Comparison of ENCODE assay signal across 9 cellular contexts in genomic region chr3:124772081-124772831, GRCh38. TPM values are rescaled to one million over a fixed set of nuclear protein-coding genes. Genes with fewer than 3 reads are reported as not detected.
DNase-seq lines count a peak whose midpoint lies in the region; ATAC-seq and TF ChIP-seq lines count a peak whose summit lies in the region.
"Had no signal": no experiment of that assay in that cellular context is flagged by ENCODE, and none has a peak within 500 bp of the region (broad histone marks: within the 10 kb centered on the region; RNA-seq: fewer than 3 reads in every experiment).

No MANE protein-coding gene starts in this region.

- peaks cover 31 to 50% of the 10 kb centered on the region in 2 donors for H3K4me1 ChIP-seq in ascending aorta

- H3K36me3 ChIP-seq in ascending aorta, result peaks cover 27 to 49% of the 10 kb centered on the region in 2 donors

- no peaks in the 10 kb centered on the region for H3K27me3 ChIP-seq in ascending aorta

- no peak for ATAC-seq in HG03521 (IDR thresholded peaks at IDR 0.05; ENCODE audit: unreplicated experiment)
- ATAC-seq in HG03045 (IDR thresholded peaks at IDR 0.05; ENCODE audit: unreplicated experiment), result no peak

- H3K27ac ChIP-seq in ascending aorta, result peak overlapping the region; percentile 51 to 62

- peak; percentile 46 for DNase-seq in NCI-H1092 (lab: John Stamatoyannopoulos, UW)
- DNase-seq in ascending aorta (ENCODE audit: low spot score in 2 of 2), result no peak
- DNase-seq in inferior parietal cortex (ENCODE audit: extremely low spot score), result peak; percentile 78
- DNase-seq in stromal cell of bone marrow (ENCODE audit: low read depth), result peak; percentile 45
- no peak for DNase-seq in activated CD8-positive, alpha-beta memory T cell treated with anti-CD3 and anti-CD28 coated beads, Interleukin-2, amount 50 U/mL, for 4 hours
- DNase-seq in posterior vena cava (ENCODE audit: low spot score), result no peak
- DNase-seq: H7 had no signal

- intact Hi-C loops in ascending aorta (cut with DNase I), result loop anchor here (5.0 kb wide), 1 partner anchor 40 kb away; no protein-coding TSS in a partner anchor
- intact Hi-C loops in posterior vena cava (cut with DNase I), result no loop called here

- TF ChIP-seq CTCF in ascending aorta (IDR thresholded peaks at IDR 0.05), result no peak

- no peaks in the 10 kb centered on the region for H3K9me3 ChIP-seq in ascending aorta

- H3K4me3 ChIP-seq in ascending aorta, result no peak overlapping the region

RNA-seq across cellular contexts. Expression of gene UMPS, which starts 42.0 kb away (rescaled TPM):
- total RNA-seq in ascending aorta (4.5 TPM), posterior vena cava (10 to 100 TPM; 15.5 to 16.1 TPM)

Comparison
In these comparisons a context has a peak if more than half of its experiments do, and no peak if none do; other contexts are left out.
1. DNase-seq: peak in NCI-H1092 (single experiment), inferior parietal cortex (single experiment) and stromal cell of bone marrow (single experiment); none in ascending aorta (0 of 2), activated CD8-positive, alpha-beta memory T cell treated with anti-CD3 and anti-CD28 coated beads, Interleukin-2, amount 50 U/mL, for 4 hours (single experiment) and posterior vena cava (single experiment).